In the genomic region with DNA sequence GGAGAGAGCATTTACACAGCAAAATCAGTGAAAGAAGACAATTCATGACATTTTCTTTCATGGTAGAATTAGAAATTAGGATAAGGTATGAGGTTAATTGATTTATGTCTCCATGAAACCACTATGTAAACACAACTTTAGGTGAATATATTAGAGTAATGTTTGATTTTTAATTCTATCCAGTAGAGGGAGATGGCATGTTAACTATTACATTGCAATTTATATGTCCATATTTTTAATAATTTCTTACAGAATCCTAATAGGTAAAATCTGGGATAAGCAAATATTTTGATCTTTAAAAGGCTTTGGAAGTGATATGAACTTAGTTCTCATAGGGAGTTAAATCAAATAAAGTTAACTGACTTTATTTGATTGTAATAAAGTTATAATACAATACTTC, we compare ENCODE assay signal across 20 cellular contexts.
DNase-seq lines count a peak whose midpoint lies in the region; ATAC-seq and TF ChIP-seq lines count a peak whose summit lies in the region.
"Had no signal": no experiment of that assay in that cellular context is flagged by ENCODE, and none has a peak within 500 bp of the region (broad histone marks: within the 10 kb centered on the region; RNA-seq: fewer than 3 reads in every experiment).

No MANE protein-coding gene starts in this region.

- H2AFZ ChIP-seq in IMR-90 (replicated peaks; ENCODE audit: low read length, poor library complexity), result no peak overlapping the region
- no peak overlapping the region for H2AFZ ChIP-seq in PC-9

- H3K23ac ChIP-seq in IMR-90 (ENCODE audit: low read depth, low read length), result no peak overlapping the region

- H2BK120ac ChIP-seq in IMR-90 (ENCODE audit: low read depth, low read length), result no peak overlapping the region

- BruUV-seq in IMR-90 (replicated peaks; lab: Mats Ljungman, UMichigan) (no TSS peak), PC-9 (replicated peaks; lab: Mats Ljungman, UMichigan) (no TSS peak)

- POLR2A ChIA-PET in IMR-90 (lab: Charles Lee; ENCODE audit: unreplicated experiment) (no interaction called here), PC-9 (lab: Charles Lee; ENCODE audit: unreplicated experiment) (no interaction called here)

- intact Hi-C loops in IMR-90 (cut with micrococcal nuclease) (loop anchor here (5.0 kb wide), 2 partner anchors 372 to 607 kb away; a partner anchor contains a TSS), PC-9 (cut with micrococcal nuclease; ENCODE audit: unreplicated experiment) (no loop called here)

- no peaks in the 10 kb centered on the region for H3F3A ChIP-seq in PC-9 (ENCODE audit: insufficient read depth, low read depth)

- no peak overlapping the region for H2AK5ac ChIP-seq in IMR-90 (ENCODE audit: low read depth, low read length)

- DNase-seq in AG10803 (ENCODE audit: low read depth) (no peak), IMR-90 (no peak), cardiac fibroblast (ENCODE audit: low read depth in 2 of 2) (peak; percentile 36 to 42), mesothelial cell of epicardium (ENCODE audit: low spot score in 2 of 2, unreplicated experiment in 2 of 2) (no peak), activated T-cell treated with anti-CD3 and anti-CD28 coated beads for 4 hours (no peak), DMS53 treated with DMSO at 0.1 percent for 48 hours (lab: John Stamatoyannopoulos, UW; ENCODE audit: unreplicated experiment) (no peak), PC-9 (no peak)
- DNase-seq: activated CD8-positive, alpha-beta memory T cell treated with anti-CD3 and anti-CD28 coated beads, Interleukin-2, amount 50 U/mL, for 48 hours; activated naive CD4-positive, alpha-beta T cell treated with anti-CD3 and anti-CD28 coated beads for 36 hours; CD8-positive, alpha-beta T cell; effector memory CD8-positive, alpha-beta T cell; GOT3; NCI-H2029 treated with DMSO at 0.1 percent for 48 hours; NCI-H526 treated with DMSO at 0.1 percent for 48 hours; RPMI8226 had no signal

- in situ Hi-C loops in IMR-90 (cut with MboI; ENCODE audit: low sequenced_read_pairs), result loop anchor here (25.0 kb wide), 1 partner anchor 233 kb away; no protein-coding TSS in a partner anchor

- H2BK5ac ChIP-seq in IMR-90 (ENCODE audit: low read depth, low read length, poor library complexity, severe bottlenecking), result no peak overlapping the region

- H3K79me1 ChIP-seq in IMR-90 (ENCODE audit: low read depth in 1 of 2, low read length in 2 of 2), result no peaks in the 10 kb centered on the region

- TF ChIP-seq POLR2A in IMR-90 (IDR thresholded peaks at IDR 0.05; ENCODE audit: low read depth, low read length), result no peak

- H3K9me2 ChIP-seq in PC-9 (ENCODE audit: insufficient read depth), result no peaks in the 10 kb centered on the region

- H3K4me2 ChIP-seq in IMR-90 (ENCODE audit: low read depth, low read length) (no peak overlapping the region), PC-9 (no peak overlapping the region)

- dilution Hi-C loops in IMR-90 (cut with HindIII; ENCODE audit: low sequenced_read_pairs, unreplicated experiment), result no loop called here

- no peak overlapping the region for H2BK20ac ChIP-seq in IMR-90 (ENCODE audit: low read depth, low read length)

- H2AK9ac ChIP-seq in IMR-90 (replicated peaks; ENCODE audit: low read depth, low read length, poor library complexity), result no peak overlapping the region

- H4K5ac ChIP-seq in IMR-90 (ENCODE audit: low read depth, low read length), result no peak overlapping the region

- ATAC-seq in IMR-90 (ENCODE audit: low read depth) (no peak), GM19395 (IDR thresholded peaks at IDR 0.05; ENCODE audit: unreplicated experiment) (no peak)
- ATAC-seq: CD8-positive, alpha-beta T cell; effector memory CD8-positive, alpha-beta T cell had no signal

- no peaks in the 10 kb centered on the region for H3K9me3 ChIP-seq in IMR-90 (ENCODE audit: control insufficient read depth, insufficient read depth, low read length)
- H3K9me3 ChIP-seq in PC-9 (ENCODE audit: insufficient read depth, low read depth), result no peaks in the 10 kb centered on the region
- H3K9me3 ChIP-seq: breast epithelium, neutrophil, thoracic aorta had no signal

- H3K27me3 ChIP-seq in IMR-90 (ENCODE audit: control insufficient read depth, insufficient read depth, low read length) (no peaks in the 10 kb centered on the region), PC-9 (ENCODE audit: insufficient read depth, low read depth) (no peaks in the 10 kb centered on the region)
- H3K27me3 ChIP-seq: breast epithelium, neutrophil had no signal

- no peak overlapping the region for H3K4me3 ChIP-seq in AG10803 (ENCODE audit: low read length)
- no peak overlapping the region for H3K4me3 ChIP-seq in IMR-90 (ENCODE audit: insufficient read depth, low read depth, low read length)
- H3K4me3 ChIP-seq in cardiac fibroblast (replicated peaks in 1 of 2; ENCODE audit: low read depth in 2 of 2, low read length in 2 of 2), result no peak overlapping the region
- no peak overlapping the region for H3K4me3 ChIP-seq in PC-9
- H3K4me3 ChIP-seq: breast epithelium, GM12878, thoracic aorta had no signal

- H2BK15ac ChIP-seq in IMR-90 (ENCODE audit: low read depth, low read length), result no peak overlapping the region

- H3K36me3 Mint-ChIP-seq in mesothelial cell of epicardium, result no peaks in the 10 kb centered on the region
- H3K36me3 Mint-ChIP-seq: CD8-positive, alpha-beta T cell had no signal

- no peak overlapping the region for H3K4me3 Mint-ChIP-seq in mesothelial cell of epicardium
- H3K4me3 Mint-ChIP-seq: activated naive CD4-positive, alpha-beta T cell treated with anti-CD3 and anti-CD28 coated beads for 36 hours; CD8-positive, alpha-beta T cell; effector memory CD8-positive, alpha-beta T cell had no signal

- CTCF ChIA-PET in IMR-90 (lab: Yijun Ruan, JAX), result no interaction called here
- CTCF ChIA-PET in PC-9 (lab: Charles Lee), result no interaction called here

- H3K9ac ChIP-seq in IMR-90 (ENCODE audit: low read depth, low read length), result no peak overlapping the region

- no peak overlapping the region for H3K56ac ChIP-seq in IMR-90 (ENCODE audit: extremely low read depth, insufficient read depth, low read length)

- H3K27me3 Mint-ChIP-seq in mesothelial cell of epicardium (ENCODE audit: low read depth), result no peaks in the 10 kb centered on the region

- no peaks in the 10 kb centered on the region for H3K79me2 ChIP-seq in PC-9 (ENCODE audit: low read depth)

- no peak overlapping the region for H3K4ac ChIP-seq in IMR-90 (ENCODE audit: low read depth, low read length)

- H3K36me3 ChIP-seq in IMR-90 (ENCODE audit: control insufficient read depth, insufficient read depth, low read length), result no peaks in the 10 kb centered on the region
- H3K36me3 ChIP-seq in PC-9 (ENCODE audit: low read depth), result no peaks in the 10 kb centered on the region
- H3K36me3 ChIP-seq: breast epithelium, neutrophil, thoracic aorta had no signal

- H4K20me1 ChIP-seq in IMR-90 (ENCODE audit: insufficient read depth, low read length), result no peaks in the 10 kb centered on the region
- H4K20me1 ChIP-seq in PC-9 (ENCODE audit: insufficient read depth), result no peaks in the 10 kb centered on the region

- H3K4me1 ChIP-seq in IMR-90 (ENCODE audit: control insufficient read depth, insufficient read depth, low read length), result peaks cover 5% of the 10 kb centered on the region
- no peaks in the 10 kb centered on the region for H3K4me1 ChIP-seq in PC-9 (replicated peaks; ENCODE audit: insufficient read depth)
- H3K4me1 ChIP-seq: breast epithelium had no signal

- H3K27ac ChIP-seq in IMR-90 (ENCODE audit: insufficient read depth, low read length) (no peak overlapping the region), PC-9 (no peak overlapping the region)
- H3K27ac ChIP-seq: breast epithelium, neutrophil, thoracic aorta had no signal

- no peaks in the 10 kb centered on the region for H3K9me1 ChIP-seq in IMR-90 (ENCODE audit: insufficient read depth, low read length)

- TF ChIP-seq RAD21 in IMR-90 (IDR thresholded peaks at IDR 0.05; ENCODE audit: low read length), result no peak

- no peak overlapping the region for H4K8ac ChIP-seq in IMR-90 (ENCODE audit: low read depth in 2 of 2, low read length in 2 of 2)

- H3K27ac Mint-ChIP-seq in mesothelial cell of epicardium, result no peak overlapping the region
- H3K27ac Mint-ChIP-seq: activated naive CD4-positive, alpha-beta T cell treated with anti-CD3 and anti-CD28 coated beads for 36 hours; CD8-positive, alpha-beta T cell; effector memory CD8-positive, alpha-beta T cell had no signal

- no peak overlapping the region for H3K14ac ChIP-seq in IMR-90 (replicated peaks; ENCODE audit: low read depth, low read length)

- H3K4me1 Mint-ChIP-seq in mesothelial cell of epicardium, result peaks cover 46% of the 10 kb centered on the region

- no peak overlapping the region for H3K18ac ChIP-seq in IMR-90 (ENCODE audit: low read depth, low read length)

- peaks cover 8% of the 10 kb centered on the region for H3K9me3 Mint-ChIP-seq in mesothelial cell of epicardium

- TF ChIP-seq CTCF in AG10803 (conservative IDR thresholded peaks at IDR 0.05; ENCODE audit: low read length) (peak; percentile 31; the same call in 1 of the 2 replicates), IMR-90 (conservative IDR thresholded peaks at IDR 0.05; ENCODE audit: low read depth, low read length) (0 out of 2 replicates have a peak, but pooled peaks have one; percentile 25), cardiac fibroblast (IDR thresholded peaks at IDR 0.05; ENCODE audit: low read depth, low read length) (peak; percentile 27), mesothelial cell of epicardium (IDR thresholded peaks at IDR 0.05; ENCODE audit: unreplicated experiment) (peak; percentile 59), PC-9 (conservative IDR thresholded peaks at IDR 0.05) (no peak)

- no peak overlapping the region for H4K91ac ChIP-seq in IMR-90 (ENCODE audit: insufficient read depth, low read depth, low read length)

TF ChIP-seq in IMR-90, 13 proteins besides CTCF, POLR2A, EP300 and RAD21:
- no peak for TF ChIP-seq SMC3 (IDR thresholded peaks at IDR 0.05; ENCODE audit: low read depth, low read length)
TF ChIP-seq in IMR-90: peak in this region for 0.

Comparison
In these comparisons a context has a peak if more than half of its experiments do, and no peak if none do; other contexts are left out.
1. DNase-seq: peak in cardiac fibroblast (2 of 2); none in AG10803 (single experiment), IMR-90 (single experiment), mesothelial cell of epicardium (0 of 2), activated T-cell treated with anti-CD3 and anti-CD28 coated beads for 4 hours (single experiment), DMS53 treated with DMSO at 0.1 percent for 48 hours (single experiment) and PC-9 (0 of 2).